ENCODE assay signal across 8 cellular contexts in genomic region chr16:89489040-89489721, GRCh38. TPM values are rescaled to one million over a fixed set of nuclear protein-coding genes. Genes with fewer than 3 reads are reported as not detected.
A peak's percentile ranks its signal among the peaks of the same experiment; 100 is the strongest.
DNase-seq lines count a peak whose midpoint lies in the region; ATAC-seq and TF ChIP-seq lines count a peak whose summit lies in the region.

No MANE protein-coding gene starts in this region.

- peaks cover 70% of the 10 kb centered on the region for H3K4me1 Mint-ChIP-seq in activated naive CD8-positive, alpha-beta T cell treated with anti-CD3 and anti-CD28 coated beads, Interleukin-2, amount 50 U/mL, for 24 hours

- peak overlapping the region; percentile 87 for H4K12ac ChIP-seq in trophoblast cell (ENCODE audit: low read depth, low read length)

- H3K9me3 ChIP-seq in Karpas-422 (ENCODE audit: low read length) (no peaks in the 10 kb centered on the region), SU-DHL-6 (ENCODE audit: insufficient read depth, low read length) (no peaks in the 10 kb centered on the region), trophoblast cell (ENCODE audit: insufficient read depth, low read depth, low read length) (no peaks in the 10 kb centered on the region), tibial nerve (no peaks in the 10 kb centered on the region)

- H3K79me2 ChIP-seq in Karpas-422 (ENCODE audit: low read length) (peaks cover 65% of the 10 kb centered on the region), SU-DHL-6 (ENCODE audit: insufficient read depth, low read length) (peaks cover 60% of the 10 kb centered on the region), trophoblast cell (ENCODE audit: control insufficient read depth, insufficient read depth, low read length, poor library complexity) (peaks cover 22% of the 10 kb centered on the region)

- H3K18ac ChIP-seq in trophoblast cell (ENCODE audit: low read length) = peak overlapping the region; percentile 76

- no peak overlapping the region for H2BK120ac ChIP-seq in trophoblast cell (ENCODE audit: insufficient read depth, low read length, poor library complexity)

- intact Hi-C loops in cardiac septum (cut with DNase I) = loop anchor here (5.0 kb wide), 3 partner anchors 42 to 157 kb away; no protein-coding TSS in a partner anchor

- H3K27me3 Mint-ChIP-seq in activated naive CD8-positive, alpha-beta T cell treated with anti-CD3 and anti-CD28 coated beads, Interleukin-2, amount 50 U/mL, for 24 hours = peaks cover 2% of the 10 kb centered on the region

- peak in 1 of 2 donors; percentile 93 for TF ChIP-seq EP300 in tibial nerve (IDR thresholded peaks at IDR 0.05)

- H3F3A ChIP-seq in SU-DHL-6 (ENCODE audit: insufficient read depth) = peaks cover 36% of the 10 kb centered on the region

- peak in 1 of 2 donors; percentile 39 for TF ChIP-seq POLR2A in tibial nerve (IDR thresholded peaks at IDR 0.05)

- H3K4me1 ChIP-seq in Karpas-422 (ENCODE audit: low read length) (peaks cover 29% of the 10 kb centered on the region), trophoblast cell (ENCODE audit: control insufficient read depth in 1 of 2, insufficient read depth in 2 of 2, low read length in 2 of 2) (peaks cover 10 to 14% of the 10 kb centered on the region in 2 experiments), tibial nerve (peaks cover 0 to 77% (median 56%) of the 10 kb centered on the region in 4 donors)

- H3K4me3 ChIP-seq in Karpas-422 (ENCODE audit: low read length) = peak overlapping the region; percentile 70
- H3K4me3 ChIP-seq in SU-DHL-6 (ENCODE audit: insufficient read depth, low read length, poor library complexity, severe bottlenecking) = peak overlapping the region; percentile 68
- H3K4me3 ChIP-seq in trophoblast cell (ENCODE audit: low read depth, low read length) = peak overlapping the region; percentile 94
- H3K4me3 ChIP-seq in tibial nerve = peak overlapping the region; percentile 52 to 97 (median 86)

- H3K9me3 Mint-ChIP-seq in activated naive CD8-positive, alpha-beta T cell treated with anti-CD3 and anti-CD28 coated beads, Interleukin-2, amount 50 U/mL, for 24 hours = no peaks in the 10 kb centered on the region

- no peak overlapping the region for H2BK12ac ChIP-seq in trophoblast cell (ENCODE audit: low read length)

- H4K91ac ChIP-seq in trophoblast cell (ENCODE audit: low read depth, low read length) = peak overlapping the region; percentile 65

- H3K27ac ChIP-seq in Karpas-422 (ENCODE audit: low read length) (peak overlapping the region; percentile 62; the same call in 1 of the 2 replicates), SU-DHL-6 (ENCODE audit: low read depth, low read length) (peak overlapping the region; percentile 83), trophoblast cell (ENCODE audit: low read depth, low read length) (peak overlapping the region; percentile 69), tibial nerve (peak overlapping the region; percentile 94 to 99 (median 97))

- no peaks in the 10 kb centered on the region; the same call in 1 of the 2 replicates for H3K27me3 ChIP-seq in Karpas-422 (ENCODE audit: low read length)
- no peaks in the 10 kb centered on the region for H3K27me3 ChIP-seq in SU-DHL-6 (ENCODE audit: low read length)
- no peaks in the 10 kb centered on the region for H3K27me3 ChIP-seq in trophoblast cell (ENCODE audit: insufficient read depth, low read length)
- H3K27me3 ChIP-seq in tibial nerve = no peaks in the 10 kb centered on the region

- H3K14ac ChIP-seq in trophoblast cell (ENCODE audit: low read length) = peak overlapping the region; percentile 69

- peaks cover 28% of the 10 kb centered on the region for H3K36me3 Mint-ChIP-seq in activated naive CD8-positive, alpha-beta T cell treated with anti-CD3 and anti-CD28 coated beads, Interleukin-2, amount 50 U/mL, for 24 hours (ENCODE audit: low read depth)

- no peak overlapping the region for H4K8ac ChIP-seq in trophoblast cell (ENCODE audit: low read depth, low read length)

- peaks cover 56% of the 10 kb centered on the region for H4K20me1 ChIP-seq in Karpas-422 (ENCODE audit: insufficient read depth, low read depth, low read length)
- H4K20me1 ChIP-seq in SU-DHL-6 (ENCODE audit: low read depth, low read length) = peaks cover 31% of the 10 kb centered on the region

- peak overlapping the region; percentile 72 for H3K9ac ChIP-seq in Karpas-422 (ENCODE audit: low read length)
- H3K9ac ChIP-seq in SU-DHL-6 (ENCODE audit: low read length) = peak overlapping the region; percentile 65
- peak overlapping the region; percentile 82 for H3K9ac ChIP-seq in trophoblast cell (ENCODE audit: low read length)

- no peak overlapping the region for H2AFZ ChIP-seq in Karpas-422 (ENCODE audit: low read length)
- no peak overlapping the region for H2AFZ ChIP-seq in SU-DHL-6 (ENCODE audit: low read depth, low read length, severe bottlenecking)
- H2AFZ ChIP-seq in trophoblast cell (ENCODE audit: insufficient read depth, low read length, poor library complexity) = no peak overlapping the region

- H3K79me1 ChIP-seq in trophoblast cell (ENCODE audit: low read length) = peaks cover 6% of the 10 kb centered on the region

- peak overlapping the region; percentile 92 for H3K4ac ChIP-seq in trophoblast cell (ENCODE audit: low read depth, low read length)

- H2BK5ac ChIP-seq in trophoblast cell (ENCODE audit: low read depth, low read length, poor library complexity) = peak overlapping the region; percentile 86

- H3K27ac Mint-ChIP-seq in activated naive CD8-positive, alpha-beta T cell treated with anti-CD3 and anti-CD28 coated beads, Interleukin-2, amount 50 U/mL, for 24 hours = peak overlapping the region; percentile 97

- H3K4me3 Mint-ChIP-seq in activated naive CD8-positive, alpha-beta T cell treated with anti-CD3 and anti-CD28 coated beads, Interleukin-2, amount 50 U/mL, for 24 hours = peak overlapping the region; percentile 96

- ATAC-seq in activated naive CD8-positive, alpha-beta T cell treated with anti-CD3 and anti-CD28 coated beads, Interleukin-2, amount 50 U/mL, for 24 hours = peak; percentile 50

- H3K36me3 ChIP-seq in Karpas-422 (ENCODE audit: insufficient read depth, low read length) = no peaks in the 10 kb centered on the region; the same call in 1 of the 2 replicates
- H3K36me3 ChIP-seq in SU-DHL-6 (ENCODE audit: low read length) = peaks cover 3% of the 10 kb centered on the region; the same call in 1 of the 2 replicates
- peaks cover 0 to 2% of the 10 kb centered on the region in 2 experiments for H3K36me3 ChIP-seq in trophoblast cell (ENCODE audit: control insufficient read depth in 1 of 2, insufficient read depth in 2 of 2, low read length in 2 of 2)
- peaks cover 0 to 7% (median 0%) of the 10 kb centered on the region in 3 donors for H3K36me3 ChIP-seq in tibial nerve

- H3K4me2 ChIP-seq in Karpas-422 (ENCODE audit: low read depth, low read length, poor library complexity, severe bottlenecking) (peak overlapping the region; percentile 85), SU-DHL-6 (ENCODE audit: low read depth, low read length, poor library complexity, severe bottlenecking) (peak overlapping the region; percentile 97), trophoblast cell (ENCODE audit: low read length) (peak overlapping the region; percentile 78)

- peak overlapping the region; percentile 42 for H2AK5ac ChIP-seq in trophoblast cell (ENCODE audit: low read length)

- peak; percentile 35 to 71 for DNase-seq in NCI-H2081 (lab: John Stamatoyannopoulos, UW)
- DNase-seq in NCI-H2081 treated with DMSO at 0.1 percent for 48 hours (lab: John Stamatoyannopoulos, UW) = no peak
- peak; percentile 95 for DNase-seq in Karpas-422
- DNase-seq in activated naive CD8-positive, alpha-beta T cell treated with anti-CD3 and anti-CD28 coated beads, Interleukin-2, amount 50 U/mL, for 24 hours = peak; percentile 82
- peak; percentile 88 for DNase-seq in cardiac septum (ENCODE audit: low spot score)
- DNase-seq in trophoblast cell = peak; percentile 80 to 86
- DNase-seq in tibial nerve (ENCODE audit: low spot score in 2 of 2) = peak; percentile 92 to 94

- TF ChIP-seq CTCF in SU-DHL-6 (IDR thresholded peaks at IDR 0.05; ENCODE audit: insufficient read depth, low read length, poor library complexity, severe bottlenecking) = peak; percentile 14
- peak in 4 of 5 experiments; percentile 9 to 59 (median 40) for TF ChIP-seq CTCF in tibial nerve (IDR thresholded peaks at IDR 0.05)

- no peak overlapping the region for H3K23ac ChIP-seq in trophoblast cell (ENCODE audit: low read length)

- WGBS in trophoblast cell (ENCODE audit: extremely low coverage, insufficient coverage, insufficient read length) = no CpG with 5 or more reads among the region's 49 CpGs
- WGBS in tibial nerve, 2 donors = 1 to 2% methylated on average over 18 to 46 of the region's 49 CpGs

- H3K9me2 ChIP-seq in Karpas-422 (replicated peaks; ENCODE audit: insufficient read depth, low read length) = no peaks in the 10 kb centered on the region
- H3K9me2 ChIP-seq in SU-DHL-6 (replicated peaks; ENCODE audit: insufficient read depth, low read length) = no peaks in the 10 kb centered on the region

RNA-seq across cellular contexts. Expression of gene ANKRD11, which starts 1.2 kb away (rescaled TPM):
- 28.5 and 29.9 TPM in 2 replicates for total RNA-seq in Karpas-422 (2014; rRNA removed; shearing (Covaris generic); ENCODE audit: low replicate concordance)
- total RNA-seq in cardiac septum = 77.9 TPM
- 101 and 102 TPM in 2 replicates for polyA plus RNA-seq in trophoblast cell (2013)
- total RNA-seq in tibial nerve = 100 to 1,000 TPM; 104 to 177 (median 112) TPM

RNA-seq across cellular contexts. Expression of gene SPG7, which starts 19.0 kb away (rescaled TPM):
- total RNA-seq in Karpas-422 (2014; rRNA removed; shearing (Covaris generic); ENCODE audit: low replicate concordance) = 44.6 and 74.8 TPM in 2 replicates
- total RNA-seq in cardiac septum (89.5 TPM), tibial nerve (100 to 1,000 TPM; 102 to 178 (median 127) TPM)
- polyA plus RNA-seq in trophoblast cell (2013) = 43.6 and 45.1 TPM in 2 replicates
